ENCODE assay signal across 22 cellular contexts in genomic region chr18:36608107-36608506, GRCh38.
"Had no signal": no experiment of that assay in that cellular context is flagged by ENCODE, and none has a peak within 500 bp of the region (broad histone marks: within the 10 kb centered on the region; RNA-seq: fewer than 3 reads in every experiment).

No MANE protein-coding gene starts in this region.

- DNase-seq: activated CD4-positive, alpha-beta T cell treated with anti-CD3 and anti-CD28 coated beads for 4 hours; activated CD4-positive, alpha-beta T cell treated with anti-CD3 and anti-CD28 coated beads, Interleukin-2, amount 50 U/mL, for 48 hours; activated CD8-positive, alpha-beta memory T cell treated with anti-CD3 and anti-CD28 coated beads for 24 hours; activated effector memory CD4-positive, alpha-beta T cell treated with Interleukin-2 at 50 U/mL for 16 hours; activated naive CD4-positive, alpha-beta T cell treated with Interleukin-2 at 50 U/mL for 16 hours; aorta; dermis blood vessel endothelial cell; effector CD4-positive, alpha-beta T cell; erythroblast; heart left ventricle; left ventricle myocardium superior; naive thymus-derived CD4-positive, alpha-beta T cell; ovary; stimulated activated naive CD4-positive, alpha-beta T cell treated with Interleukin-2 at 50 U/mL for 16 hours; T-helper 9 cell had no signal

- H3K4me1 ChIP-seq: body of pancreas, gastroesophageal sphincter, prostate gland, tibial nerve had no signal

- ATAC-seq: body of pancreas; gastroesophageal sphincter; heart left ventricle; left ventricle myocardium superior; naive thymus-derived CD4-positive, alpha-beta T cell had no signal

- H3K4me3 ChIP-seq: body of pancreas, gastroesophageal sphincter, heart left ventricle, ovary, prostate gland, tibial nerve had no signal

- H3K9me3 ChIP-seq: body of pancreas, gastroesophageal sphincter, heart left ventricle, ovary, prostate gland, tibial nerve had no signal

- H3K36me3 ChIP-seq: ovary, prostate gland had no signal

- H3K27ac ChIP-seq: body of pancreas, gastroesophageal sphincter, heart left ventricle, ovary, prostate gland, tibial nerve, VCaP had no signal

- H3K27me3 ChIP-seq: body of pancreas, gastroesophageal sphincter, heart left ventricle, ovary, tibial nerve had no signal

- FAIRE-seq: colon, TTC549 had no signal
